In genomic region chr7:100655908-100656674, GRCh38 we compare ENCODE assay signal across 9 cellular contexts. TPM values are rescaled to one million over a fixed set of nuclear protein-coding genes. Genes with fewer than 3 reads are reported as not detected.
A peak's percentile ranks its signal among the peaks of the same experiment; 100 is the strongest.
DNase-seq lines count a peak whose midpoint lies in the region; ATAC-seq, FAIRE-seq and TF ChIP-seq lines count a peak whose summit lies in the region.
"Had no signal": no experiment of that assay in that cellular context is flagged by ENCODE, and none has a peak within 500 bp of the region (broad histone marks: within the 10 kb centered on the region; RNA-seq: fewer than 3 reads in every experiment).

Gene ACTL6B (minus strand): TSS chr7:100656448. CDS start chr7:100656354, 94 bp downstream.

- DNase-seq in AG08396 (ENCODE audit: low spot score) (peak; percentile 92), MG63 (peak; percentile 46), SK-MEL-5 (ENCODE audit: low read depth, low spot score) (peak; percentile 75), HepG2 (ENCODE audit: low spot score) (no peak), suprapubic skin (ENCODE audit: low spot score in 2 of 2) (no peak)
- peak; percentile 40 to 76 for DNase-seq in stimulated activated effector memory CD8-positive, alpha-beta T cell treated with anti-CD3 and anti-CD28 coated beads, Interleukin-12 subunit alpha, Interleukin-12 subunit beta, amount 100 ng/mL, for 72 hours (ENCODE audit: low spot score in 2 of 2)

- peaks cover 31% of the 10 kb centered on the region for H3K4me1 Mint-ChIP-seq in brain
- peaks cover 7% of the 10 kb centered on the region for H3K4me1 Mint-ChIP-seq in stimulated activated effector memory CD8-positive, alpha-beta T cell treated with anti-CD3 and anti-CD28 coated beads, Interleukin-12 subunit alpha, Interleukin-12 subunit beta, amount 100 ng/mL, for 72 hours

- TF ChIP-seq EP300 in HepG2 (IDR thresholded peaks at IDR 0.05; ENCODE audit: low read depth in 2 of 2, low read length in 2 of 2), result no peak
- TF ChIP-seq EP300 in HepG2 (CRISPR knock-in tag; IDR thresholded peaks at IDR 0.05; ENCODE audit: borderline replicate concordance), result no peak
- no peak for TF ChIP-seq EP300 in suprapubic skin (IDR thresholded peaks at IDR 0.05)

- H3K36me3 ChIP-seq in MG63, result no peaks in the 10 kb centered on the region
- no peaks in the 10 kb centered on the region for H3K36me3 ChIP-seq in HepG2 (replicated peaks in 1 of 2; ENCODE audit: control insufficient read depth in 1 of 2, insufficient read depth in 2 of 2, low read length in 2 of 2)
- H3K36me3 ChIP-seq in suprapubic skin, result no peaks in the 10 kb centered on the region

- H3K4me3 Mint-ChIP-seq in brain, result peak within 1 kb of the TSS; percentile 78 to 92 (median 88)
- no peak within 1 kb of the TSS for H3K4me3 Mint-ChIP-seq in stimulated activated effector memory CD8-positive, alpha-beta T cell treated with anti-CD3 and anti-CD28 coated beads, Interleukin-12 subunit alpha, Interleukin-12 subunit beta, amount 100 ng/mL, for 72 hours

- in situ Hi-C loops in SK-MEL-5 (cut with HindIII; ENCODE audit: low pct_unique_long_range_greater_than_20kb, low sequenced_read_pairs) (no loop called here), HepG2 (cut with HindIII; ENCODE audit: extremely low pct_ligation_motif_present, low pct_unique_long_range_greater_than_20kb) (no loop called here)

- H3K9me3 Mint-ChIP-seq in brain, result peaks cover 0 to 5% (median 0%) of the 10 kb centered on the region in 5 experiments
- H3K9me3 Mint-ChIP-seq in stimulated activated effector memory CD8-positive, alpha-beta T cell treated with anti-CD3 and anti-CD28 coated beads, Interleukin-12 subunit alpha, Interleukin-12 subunit beta, amount 100 ng/mL, for 72 hours, result no peaks in the 10 kb centered on the region

- no peak for FAIRE-seq in HepG2 (lab: Jason Lieb, UNC)

- peak within 1 kb of the TSS; percentile 39; the same call in 1 of the 2 replicates for H3K4me2 ChIP-seq in HepG2 (ENCODE audit: low read depth, low read length)

- peaks cover 4% of the 10 kb centered on the region; the same call in 1 of the 2 replicates for H4K20me1 ChIP-seq in HepG2 (ENCODE audit: insufficient read depth, low read length)

- no peak within 1 kb of the TSS for H3K4me3 ChIP-seq in MG63
- peak within 1 kb of the TSS in 1 of 3 experiments; percentile 33; a peak in 1 of 6 replicates for H3K4me3 ChIP-seq in HepG2 (replicated peaks in 1 of 3; ENCODE audit: insufficient read depth in 1 of 3, low read depth in 2 of 3, low read length in 3 of 3)
- H3K4me3 ChIP-seq in suprapubic skin, result no peak within 1 kb of the TSS

- TF ChIP-seq RAD21 in HepG2 (CRISPR knock-in tag; IDR thresholded peaks at IDR 0.05), result no peak

- TF ChIP-seq POLR2A in HepG2 (IDR thresholded peaks at IDR 0.05; ENCODE audit: insufficient read depth in 1 of 2, low read depth in 2 of 2, low read length in 2 of 2) (no peak), suprapubic skin (IDR thresholded peaks at IDR 0.05) (no peak)

- H2AFZ ChIP-seq in HepG2 (ENCODE audit: low read length), result no peak within 1 kb of the TSS

- CTCF ChIA-PET in HepG2 (lab: Yijun Ruan, JAX; ENCODE audit: low intra/inter-chr PET ratio, low total read pairs), result no interaction called here

- H3K9me3 ChIP-seq in MG63, result no peaks in the 10 kb centered on the region
- no peaks in the 10 kb centered on the region for H3K9me3 ChIP-seq in HepG2 (ENCODE audit: low read length)
- no peaks in the 10 kb centered on the region for H3K9me3 ChIP-seq in suprapubic skin

- intact Hi-C loops in HepG2 (cut with micrococcal nuclease; ENCODE audit: unreplicated experiment), result no loop called here

- peaks cover 19% of the 10 kb centered on the region for H3K36me3 Mint-ChIP-seq in brain
- no peaks in the 10 kb centered on the region for H3K36me3 Mint-ChIP-seq in stimulated activated effector memory CD8-positive, alpha-beta T cell treated with anti-CD3 and anti-CD28 coated beads, Interleukin-12 subunit alpha, Interleukin-12 subunit beta, amount 100 ng/mL, for 72 hours

- peaks cover 8% of the 10 kb centered on the region for H3K4me1 ChIP-seq in HepG2 (ENCODE audit: insufficient read depth, low read length)
- H3K4me1 ChIP-seq in suprapubic skin, result peaks cover 6% of the 10 kb centered on the region

- POLR2A ChIA-PET in HepG2 (lab: Yijun Ruan, JAX), result interaction anchor here (1.0 to 1.3 kb wide), 5 partner anchors 14 to 70 kb away, joined by 4 to 8 read pairs (median 6); partner anchors contain the start of genes FBXO24, GNB2, LRCH4 and MOSPD3

- 53% methylated on average over 18 of the region's 63 CpGs for WGBS in HepG2 (ENCODE audit: low lambda C conversion rate)
- 10% methylated on average over 30 of the region's 63 CpGs for WGBS in suprapubic skin

- H3K27ac ChIP-seq in HepG2 (ENCODE audit: extremely low read length, insufficient read depth, low read length) (no peak within 1 kb of the TSS), suprapubic skin (no peak within 1 kb of the TSS)

- H3K27me3 ChIP-seq in MG63 (peaks cover 2% of the 10 kb centered on the region; the same call in 1 of the 2 replicates), HepG2 (ENCODE audit: control insufficient read depth in 1 of 2, insufficient read depth in 2 of 2, low read length in 2 of 2) (peaks cover 0 to 6% of the 10 kb centered on the region in 2 experiments; a peak in 2 of 5 replicates), suprapubic skin (peaks cover 66% of the 10 kb centered on the region)

- H3K27me3 Mint-ChIP-seq in brain, result peaks cover 37% of the 10 kb centered on the region

- H3K27ac Mint-ChIP-seq in brain, result peak within 1 kb of the TSS in 4 of 5 experiments; percentile 83 to 93 (median 88)
- H3K27ac Mint-ChIP-seq in stimulated activated effector memory CD8-positive, alpha-beta T cell treated with anti-CD3 and anti-CD28 coated beads, Interleukin-12 subunit alpha, Interleukin-12 subunit beta, amount 100 ng/mL, for 72 hours, result no peak within 1 kb of the TSS

- no peaks in the 10 kb centered on the region for H3K79me2 ChIP-seq in HepG2 (ENCODE audit: insufficient read depth, low read length)

- peak; percentile 75 for ATAC-seq in HepG2
- peak; percentile 64 for ATAC-seq in stimulated activated effector memory CD8-positive, alpha-beta T cell treated with anti-CD3 and anti-CD28 coated beads, Interleukin-12 subunit alpha, Interleukin-12 subunit beta, amount 100 ng/mL, for 72 hours
- no peak for ATAC-seq in GM18520 (IDR thresholded peaks at IDR 0.05; ENCODE audit: unreplicated experiment)

- no TSS peak for BruUV-seq in HepG2 (replicated peaks; lab: Mats Ljungman, UMichigan)

- TF ChIP-seq CTCF in brain (conservative IDR thresholded peaks at IDR 0.05) (no peak), HepG2 (CRISPR knock-in tag; IDR thresholded peaks at IDR 0.05) (no peak), suprapubic skin (IDR thresholded peaks at IDR 0.05) (no peak)

- H3K9ac ChIP-seq in HepG2 (ENCODE audit: insufficient read depth, low read depth, low read length), result no peak within 1 kb of the TSS

TF ChIP-seq in HepG2, 621 proteins besides CTCF, POLR2A, EP300 and RAD21 (continues in another document):
- TF ChIP-seq ZNF644 (CRISPR knock-in tag; IDR thresholded peaks at IDR 0.05; ENCODE audit: low read depth) (no peak), ZBTB26 (CRISPR knock-in tag; IDR thresholded peaks at IDR 0.05; ENCODE audit: borderline replicate concordance) (peak; percentile 76), ZNF616 (CRISPR knock-in tag; IDR thresholded peaks at IDR 0.05; ENCODE audit: low read depth) (0 out of 2 replicates have a peak, but pooled peaks have one; percentile 77), BHLHE40 (IDR thresholded peaks at IDR 0.05; ENCODE audit: low read length) (no peak), ZSCAN25 (CRISPR knock-in tag; IDR thresholded peaks at IDR 0.05) (peak; percentile 49; the same call in 1 of the 2 replicates), MBD4 (IDR thresholded peaks at IDR 0.05; ENCODE audit: borderline replicate concordance, low read length) (no peak), SP140L (CRISPR knock-in tag; IDR thresholded peaks at IDR 0.05; ENCODE audit: borderline replicate concordance) (no peak), MIER3 (CRISPR knock-in tag; IDR thresholded peaks at IDR 0.05; ENCODE audit: borderline replicate concordance) (peak; percentile 33; the same call in 1 of the 2 replicates), ZNF605 (CRISPR knock-in tag; IDR thresholded peaks at IDR 0.05) (peak; percentile 99)

RNA-seq across cellular contexts. Expression of gene ACTL6B, which starts in this region (rescaled TPM):
- total RNA-seq in MG63 (2014; rRNA removed; shearing (Covaris generic); ENCODE audit: low replicate concordance), result not detected in 2 replicates
- total RNA-seq in SK-MEL-5 (2014; rRNA removed; shearing (Covaris generic)), result not detected in 2 replicates
- not detected in 2 replicates for polyA plus RNA-seq in SK-MEL-5 (2015; cell fraction: cytosol; rRNA removed)
- not detected in 2 replicates for polyA plus RNA-seq in SK-MEL-5 (2015; cell fraction: nucleus; rRNA removed)
- polyA plus RNA-seq in brain (ENCODE audit: insufficient read depth, low read depth, low replicate concordance) (101 TPM), HepG2 (2011; rRNA removed) (not detected in 2 replicates)
- total RNA-seq in HepG2 (2016; rRNA removed; fragmentation: Illumina TruSeq; extraction: Trizol) (not detected in 2 replicates), suprapubic skin (not detected)
- total RNA-seq in HepG2 (2016; cell fraction: cytosol; rRNA removed; fragmentation: Illumina TruSeq; extraction: Trizol; ENCODE audit: low read depth), result not detected in 2 replicates
- total RNA-seq in HepG2 (2016; cell fraction: insoluble cytoplasmic fraction; rRNA removed; fragmentation: Illumina TruSeq; extraction: Trizol), result not detected in 2 replicates
- not detected in 2 replicates for total RNA-seq in HepG2 (2016; cell fraction: membrane; rRNA removed; fragmentation: Illumina TruSeq; extraction: Trizol)
- total RNA-seq in HepG2 (2016; cell fraction: nucleus; rRNA removed; fragmentation: Illumina TruSeq; extraction: Trizol), result not detected in 2 replicates
- polyA plus RNA-seq in HepG2 (2011; cell fraction: cytosol; rRNA removed), result not detected in 2 replicates
- not detected in 2 replicates for polyA plus RNA-seq in HepG2 (2011; cell fraction: nucleus; rRNA removed)
- not detected in 2 replicates for polyA plus RNA-seq in HepG2 (2012)
- polyA plus RNA-seq in HepG2 (2016; cell fraction: cytosol; fragmentation: Illumina TruSeq; extraction: Trizol; ENCODE audit: low read depth), result not detected in 2 replicates
- not detected in 2 replicates for polyA plus RNA-seq in HepG2 (2016; cell fraction: insoluble cytoplasmic fraction; fragmentation: Illumina TruSeq; extraction: Trizol; ENCODE audit: low read depth)
- polyA plus RNA-seq in HepG2 (2016; cell fraction: membrane; fragmentation: Illumina TruSeq; extraction: Trizol; ENCODE audit: low read depth), result not detected in 2 replicates
- polyA plus RNA-seq in HepG2 (2016; cell fraction: nucleus; fragmentation: Illumina TruSeq; extraction: Trizol; ENCODE audit: insufficient read depth, low read depth), result not detected in 2 replicates
- not detected in 2 replicates for polyA minus RNA-seq in HepG2 (2011; rRNA and poly(A)+ RNA removed; ENCODE audit: low replicate concordance)
- not detected in 2 replicates for polyA minus RNA-seq in HepG2 (2011; cell fraction: cytosol; rRNA and poly(A)+ RNA removed)
- polyA minus RNA-seq in HepG2 (2011; cell fraction: nucleus; rRNA and poly(A)+ RNA removed), result not detected in 2 replicates
- total RNA-seq: T-helper 2 cell treated with Interferon-gamma antibody and Interleukin-4, amounts not matched to agents 100 ng/mL and 5 ng/mL, for 36 hours had no signal

Comparison
In these comparisons a context has a peak if more than half of its experiments do, and no peak if none do; other contexts are left out.
1. RNA of gene ACTL6B (polyA plus RNA-seq): 101 TPM in brain (single experiment); not detected in HepG2; every median in the first group is over 10 times any median in the second.
2. Peak in DNase-seq in MG63; RNA of the gene not detected or under 1 TPM.
3. Peak in DNase-seq in SK-MEL-5; RNA of the gene not detected or under 1 TPM.
4. Peak in ATAC-seq and H3K4me2 ChIP-seq in HepG2; RNA of the gene not detected or under 1 TPM.
5. DNase-seq: peak in AG08396 (single experiment) and stimulated activated effector memory CD8-positive, alpha-beta T cell treated with anti-CD3 and anti-CD28 coated beads, Interleukin-12 subunit alpha, Interleukin-12 subunit beta, amount 100 ng/mL, for 72 hours (2 of 2); none in HepG2 (single experiment) and suprapubic skin (0 of 2).